19 cellular contexts compared by ENCODE assay signal in genomic region chr18:53441761-53442414, GRCh38.
"Had no signal": no experiment of that assay in that cellular context is flagged by ENCODE, and none has a peak within 500 bp of the region (broad histone marks: within the 10 kb centered on the region; RNA-seq: fewer than 3 reads in every experiment).

No MANE protein-coding gene starts in this region.

- H3K27ac ChIP-seq: thyroid gland, VCaP had no signal

- H3K27ac Mint-ChIP-seq: activated naive CD4-positive, alpha-beta T cell treated with anti-CD3 and anti-CD28 coated beads, Interleukin-2, amount 50 U/mL, for 24 hours; effector memory CD8-positive, alpha-beta T cell; nephron; stimulated activated naive B cell treated with anti-CD40 and anti-IgM and Interleukin-4, amounts not matched to agents 10 μg/mL and 1 μg/mL and 100 μg/mL, for 72 hours had no signal

- H3K9me3 Mint-ChIP-seq: nephron had no signal

- H3K36me3 Mint-ChIP-seq: activated naive CD4-positive, alpha-beta T cell treated with anti-CD3 and anti-CD28 coated beads, Interleukin-2, amount 50 U/mL, for 24 hours; stimulated activated naive B cell treated with anti-CD40 and anti-IgM and Interleukin-4, amounts not matched to agents 10 μg/mL and 1 μg/mL and 100 μg/mL, for 72 hours had no signal

- H3K27me3 ChIP-seq: thyroid gland had no signal

- H3K27me3 Mint-ChIP-seq: activated naive CD4-positive, alpha-beta T cell treated with anti-CD3 and anti-CD28 coated beads, Interleukin-2, amount 50 U/mL, for 24 hours; effector memory CD8-positive, alpha-beta T cell; stimulated activated naive B cell treated with anti-CD40 and anti-IgM and Interleukin-4, amounts not matched to agents 10 μg/mL and 1 μg/mL and 100 μg/mL, for 72 hours had no signal

- H3K9me3 ChIP-seq: thyroid gland had no signal

- ATAC-seq: effector memory CD8-positive, alpha-beta T cell; left lobe of liver; stimulated activated naive B cell treated with anti-CD40 and anti-IgM and Interleukin-4, amounts not matched to agents 10 μg/mL and 1 μg/mL and 100 μg/mL, for 72 hours had no signal

- H3K4me3 ChIP-seq: thyroid gland had no signal

- H3K4me3 Mint-ChIP-seq: activated naive CD4-positive, alpha-beta T cell treated with anti-CD3 and anti-CD28 coated beads, Interleukin-2, amount 50 U/mL, for 24 hours; effector memory CD8-positive, alpha-beta T cell; nephron; stimulated activated naive B cell treated with anti-CD40 and anti-IgM and Interleukin-4, amounts not matched to agents 10 μg/mL and 1 μg/mL and 100 μg/mL, for 72 hours had no signal

- H3K4me1 Mint-ChIP-seq: activated naive CD4-positive, alpha-beta T cell treated with anti-CD3 and anti-CD28 coated beads, Interleukin-2, amount 50 U/mL, for 24 hours; nephron; stimulated activated naive B cell treated with anti-CD40 and anti-IgM and Interleukin-4, amounts not matched to agents 10 μg/mL and 1 μg/mL and 100 μg/mL, for 72 hours had no signal

- H3K4me1 ChIP-seq: thyroid gland had no signal

- H3K36me3 ChIP-seq: thyroid gland had no signal

- DNase-seq: activated CD4-positive, alpha-beta T cell treated with anti-CD3 and anti-CD28 coated beads, Interleukin-2, amount 50 U/mL, for 1 hour; activated CD4-positive, CD25-positive, alpha-beta regulatory T cell treated with anti-CD3 and anti-CD28 coated beads, Interleukin-2, amount 50 U/mL, for 72 hours; activated CD8-positive, alpha-beta memory T cell treated with anti-CD3 and anti-CD28 coated beads for 24 hours; activated CD8-positive, alpha-beta memory T cell treated with anti-CD3 and anti-CD28 coated beads, Interleukin-2, amount 50 U/mL, for 48 hours; activated gamma-delta T cell; dermis blood vessel endothelial cell; effector memory CD8-positive, alpha-beta T cell; foreskin fibroblast; hypothalamus; islet precursor cell; mammary epithelial cell; midbrain; nucleus accumbens; stimulated activated naive B cell treated with anti-CD40 and anti-IgM and Interleukin-4, amounts not matched to agents 10 μg/mL and 1 μg/mL and 100 μg/mL, for 72 hours; thyroid gland had no signal
